ENCODE assay signal across 8 cellular contexts in the genomic region with DNA sequence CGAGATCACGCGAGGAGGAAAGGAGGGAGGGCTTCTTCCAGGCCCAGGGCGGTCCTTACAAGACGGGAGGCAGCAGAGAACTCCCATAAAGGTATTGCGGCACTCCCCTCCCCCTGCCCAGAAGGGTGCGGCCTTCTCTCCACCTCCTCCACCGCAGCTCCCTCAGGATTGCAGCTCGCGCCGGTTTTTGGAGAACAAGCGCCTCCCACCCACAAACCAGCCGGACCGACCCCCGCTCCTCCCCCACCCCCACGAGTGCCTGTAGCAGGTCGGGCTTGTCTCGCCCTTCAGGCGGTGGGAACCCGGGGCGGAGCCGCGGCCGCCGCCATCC. TPM values are rescaled to one million over a fixed set of nuclear protein-coding genes. Genes with fewer than 3 reads are reported as not detected.
DNase-seq lines count a peak whose midpoint lies in the region; ATAC-seq, FAIRE-seq and TF ChIP-seq lines count a peak whose summit lies in the region.

No MANE protein-coding gene starts in this region.

- peaks cover 73% of the 10 kb centered on the region for H3K4me1 ChIP-seq in CD4-positive, alpha-beta memory T cell (ENCODE audit: insufficient read depth, low read length)
- peaks cover 53 to 72% (median 58%) of the 10 kb centered on the region in 4 donors for H3K4me1 ChIP-seq in upper lobe of left lung

- peak overlapping the region; percentile 90 to 99 (median 94) for H3K4me3 Mint-ChIP-seq in CD4-positive, alpha-beta memory T cell
- peak overlapping the region; percentile 92 for H3K4me3 Mint-ChIP-seq in activated CD8-positive, alpha-beta T cell treated with anti-CD3 and anti-CD28 coated beads for 36 hours
- H3K4me3 Mint-ChIP-seq in nephron progenitor cell: peak overlapping the region; percentile 94

- H3K27me3 ChIP-seq in CD4-positive, alpha-beta memory T cell (ENCODE audit: insufficient read depth, low read length): no peaks in the 10 kb centered on the region
- H3K27me3 ChIP-seq in upper lobe of left lung: no peaks in the 10 kb centered on the region

- POLR2A ChIA-PET in CD4-positive, alpha-beta memory T cell (lab: Charles Lee; ENCODE audit: partially characterized antibody): interaction anchor here (0.7 to 7.0 kb wide), 37 partner anchors 8 to 746 kb away, joined by 3 to 158 read pairs (median 6); partner anchors contain the start of genes ARPC4, BRPF1, CAMK1 and CRELD1
- POLR2A ChIA-PET in activated CD8-positive, alpha-beta T cell treated with anti-CD3 and anti-CD28 coated beads for 36 hours (lab: Charles Lee): interaction anchor here (0.6 to 7.6 kb wide), 21 partner anchors 10 to 430 kb away, joined by 3 to 83 read pairs (median 5); partner anchors contain the start of gene THUMPD3

- TF ChIP-seq CTCF in activated CD8-positive, alpha-beta T cell treated with anti-CD3 and anti-CD28 coated beads for 36 hours (IDR thresholded peaks at IDR 0.05): no peak
- TF ChIP-seq CTCF in nephron progenitor cell (IDR thresholded peaks at IDR 0.05) (no peak), upper lobe of left lung (IDR thresholded peaks at IDR 0.05) (no peak)

- peak overlapping the region; percentile 83 for H3K27ac ChIP-seq in CD4-positive, alpha-beta memory T cell (ENCODE audit: low read depth, low read length)
- H3K27ac ChIP-seq in upper lobe of left lung: peak overlapping the region; percentile 99 to 100 (median 100)

- peak in 2 of 4 donors; percentile 48 to 59 for TF ChIP-seq POLR2A in upper lobe of left lung (IDR thresholded peaks at IDR 0.05)

- FAIRE-seq in GM19239 (lab: Jason Lieb, UNC): no peak

- 0 to 1% methylated on average over 3 to 14 of the region's 25 CpGs for WGBS in upper lobe of left lung, 2 donors

- peaks cover 24% of the 10 kb centered on the region for H3K36me3 ChIP-seq in CD4-positive, alpha-beta memory T cell (ENCODE audit: insufficient read depth, low read length)
- H3K36me3 ChIP-seq in upper lobe of left lung: peaks cover 1 to 33% (median 8%) of the 10 kb centered on the region in 4 donors

- peaks cover 0 to 6% (median 0%) of the 10 kb centered on the region in 8 donors for H3K9me3 Mint-ChIP-seq in CD4-positive, alpha-beta memory T cell
- H3K9me3 Mint-ChIP-seq in activated CD8-positive, alpha-beta T cell treated with anti-CD3 and anti-CD28 coated beads for 36 hours: no peaks in the 10 kb centered on the region
- H3K9me3 Mint-ChIP-seq in nephron progenitor cell: no peaks in the 10 kb centered on the region

- peaks cover 16 to 51% of the 10 kb centered on the region in 2 donors for H3K36me3 Mint-ChIP-seq in CD4-positive, alpha-beta memory T cell
- peaks cover 67% of the 10 kb centered on the region for H3K36me3 Mint-ChIP-seq in activated CD8-positive, alpha-beta T cell treated with anti-CD3 and anti-CD28 coated beads for 36 hours (ENCODE audit: low read depth)
- H3K36me3 Mint-ChIP-seq in nephron progenitor cell (ENCODE audit: low read depth): peaks cover 26% of the 10 kb centered on the region

- peak in 1 of 4 donors; percentile 33 for TF ChIP-seq EP300 in upper lobe of left lung (IDR thresholded peaks at IDR 0.05)

- CTCF ChIA-PET in CD4-positive, alpha-beta memory T cell (lab: Charles Lee; ENCODE audit: partially characterized antibody): interaction anchor here (0.9 to 2.0 kb wide), 4 partner anchors 11 to 43 kb away, joined by 3 to 9 read pairs (median 5); partner anchors contain the start of gene THUMPD3
- CTCF ChIA-PET in activated CD8-positive, alpha-beta T cell treated with anti-CD3 and anti-CD28 coated beads for 36 hours (lab: Charles Lee): interaction anchor here (1.1 to 3.0 kb wide), 2 partner anchors 24 to 26 kb away, joined by 4 to 8 read pairs; no protein-coding TSS in a partner anchor

- peak overlapping the region; percentile 96 to 100 (median 97) for H3K27ac Mint-ChIP-seq in CD4-positive, alpha-beta memory T cell
- H3K27ac Mint-ChIP-seq in activated CD8-positive, alpha-beta T cell treated with anti-CD3 and anti-CD28 coated beads for 36 hours: peak overlapping the region; percentile 97
- peak overlapping the region; percentile 98 for H3K27ac Mint-ChIP-seq in nephron progenitor cell

- peak in 4 of 5 donors; percentile 82 to 95 (median 86) for DNase-seq in CD4-positive, alpha-beta memory T cell
- DNase-seq in GM19239 (ENCODE audit: insufficient read length, low spot score) (peak; percentile 38), NCI-H524 treated with DMSO at 0.1 percent for 48 hours (lab: John Stamatoyannopoulos, UW) (peak; percentile 38), fibroblast of gingiva (ENCODE audit: low read depth) (peak; percentile 98), nephron progenitor cell (no peak), upper lobe of left lung (peak in 1 of 2 donors; percentile 96)
- peak; percentile 90 for DNase-seq in activated CD8-positive, alpha-beta T cell treated with anti-CD3 and anti-CD28 coated beads for 36 hours

- peak overlapping the region; percentile 53 to 71 for H3K4me3 ChIP-seq in CD4-positive, alpha-beta memory T cell (ENCODE audit: low read length in 2 of 2)
- peak overlapping the region; percentile 55 to 88 (median 80) for H3K4me3 ChIP-seq in upper lobe of left lung

- H3K27me3 Mint-ChIP-seq in CD4-positive, alpha-beta memory T cell: peaks cover 0 to 3% of the 10 kb centered on the region in 2 donors
- H3K27me3 Mint-ChIP-seq in activated CD8-positive, alpha-beta T cell treated with anti-CD3 and anti-CD28 coated beads for 36 hours: no peaks in the 10 kb centered on the region
- H3K27me3 Mint-ChIP-seq in nephron progenitor cell (ENCODE audit: low read depth, poor library complexity): no peaks in the 10 kb centered on the region

- no peaks in the 10 kb centered on the region for H3K9me3 ChIP-seq in CD4-positive, alpha-beta memory T cell (ENCODE audit: control insufficient read depth in 1 of 2, low read length in 2 of 2)
- no peaks in the 10 kb centered on the region for H3K9me3 ChIP-seq in upper lobe of left lung

- ATAC-seq in HG03354 (IDR thresholded peaks at IDR 0.05; ENCODE audit: poor library complexity, severe bottlenecking, unreplicated experiment) (peak; percentile 33), upper lobe of left lung (ENCODE audit: low FRiP score in 2 of 2) (peak; percentile 72 to 83)
- ATAC-seq in activated CD8-positive, alpha-beta T cell treated with anti-CD3 and anti-CD28 coated beads for 36 hours: peak; percentile 38

- intact Hi-C loops in CD4-positive, alpha-beta memory T cell (cut with micrococcal nuclease): loop anchor here (1.0 to 5.0 kb wide), 9 partner anchors 13 to 846 kb away; partner anchors contain the start of genes BRK1, MTMR14, RPUSD3 and THUMPD3
- intact Hi-C loops in activated CD8-positive, alpha-beta T cell treated with anti-CD3 and anti-CD28 coated beads for 36 hours (cut with micrococcal nuclease): no loop called here

- H3K4me1 Mint-ChIP-seq in CD4-positive, alpha-beta memory T cell: peaks cover 51 to 87% (median 69%) of the 10 kb centered on the region in 4 donors
- H3K4me1 Mint-ChIP-seq in activated CD8-positive, alpha-beta T cell treated with anti-CD3 and anti-CD28 coated beads for 36 hours (ENCODE audit: low read depth): peaks cover 62% of the 10 kb centered on the region
- peaks cover 60% of the 10 kb centered on the region for H3K4me1 Mint-ChIP-seq in nephron progenitor cell

RNA-seq across cellular contexts. Expression of gene SETD5, which starts 1.1 kb away (rescaled TPM):
- 100 to 1,000 TPM; 142 TPM for total RNA-seq in CD4-positive, alpha-beta memory T cell
- 10 to 100 TPM in 1 of 2 donors, 1 to 10 TPM in 1; 8.4 to 51.4 TPM for polyA plus RNA-seq in CD4-positive, alpha-beta memory T cell
- 100 to 1,000 TPM; 118 to 128 TPM for total RNA-seq in activated CD8-positive, alpha-beta T cell treated with anti-CD3 and anti-CD28 coated beads for 36 hours
- total RNA-seq in upper lobe of left lung: 100 to 1,000 TPM in 3 of 6 donors, 10 to 100 TPM in 3; 75.1 to 213 (median 113) TPM

RNA-seq across cellular contexts. Expression of gene THUMPD3, which starts 33.4 kb away (rescaled TPM):
- 10 to 100 TPM; 36.9 to 39.2 TPM for total RNA-seq in CD4-positive, alpha-beta memory T cell
- 10 to 100 TPM; 10.8 to 29.3 TPM for polyA plus RNA-seq in CD4-positive, alpha-beta memory T cell
- 10 to 100 TPM; 62.9 to 66.3 TPM for total RNA-seq in activated CD8-positive, alpha-beta T cell treated with anti-CD3 and anti-CD28 coated beads for 36 hours
- 10 to 100 TPM; 21.9 to 41.9 (median 31.0) TPM for total RNA-seq in upper lobe of left lung
